8 cellular contexts compared by ENCODE assay signal in the genomic region with DNA sequence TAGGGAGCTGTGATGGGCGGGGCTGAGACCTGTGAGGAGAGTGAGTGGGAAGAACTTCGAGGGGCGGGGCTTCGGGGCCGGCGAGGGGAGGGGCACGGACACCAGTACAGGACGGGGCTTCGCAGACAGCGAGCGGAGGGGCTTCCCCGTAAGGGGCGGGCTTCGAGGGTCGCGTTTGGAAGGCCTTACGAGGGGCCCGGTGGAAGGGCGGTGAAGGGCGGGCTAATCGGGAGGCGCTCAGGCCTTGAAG. TPM values are rescaled to one million over a fixed set of nuclear protein-coding genes. Genes with fewer than 3 reads are reported as not detected.
A peak's percentile ranks its signal among the peaks of the same experiment; 100 is the strongest.
DNase-seq lines count a peak whose midpoint lies in the region; TF ChIP-seq lines count a peak whose summit lies in the region.

No MANE protein-coding gene starts in this region.

- no peak overlapping the region for H3K27ac ChIP-seq in H9 (ENCODE audit: insufficient read length, low read depth, low read length)
- H3K27ac ChIP-seq in ovary = peak overlapping the region; percentile 84 to 98
- H3K27ac ChIP-seq in thyroid gland = peak overlapping the region; percentile 97 to 98 (median 98)

- TF ChIP-seq CTCF in H9 (conservative IDR thresholded peaks at IDR 0.05) (no peak), ovary (IDR thresholded peaks at IDR 0.05) (no peak), thyroid gland (IDR thresholded peaks at IDR 0.05) (no peak)

- no peaks in the 10 kb centered on the region for H3K79me2 ChIP-seq in H9 (ENCODE audit: insufficient read depth, low read length)

- DNase-seq in DMS153 (lab: John Stamatoyannopoulos, UW) (peak; percentile 95), H9 (peak; percentile 100), MV-4-11 (lab: John Stamatoyannopoulos, UW) (peak; percentile 97), SK-MEL-5 (ENCODE audit: low read depth, low spot score) (peak; percentile 96), germinal center (ENCODE audit: low spot score) (peak; percentile 98), ovary (peak; percentile 99), thyroid gland (peak; percentile 99)
- DNase-seq in activated naive CD4-positive, alpha-beta T cell treated with anti-CD3 and anti-CD28 coated beads for 36 hours = peak; percentile 99

- H2AK5ac ChIP-seq in H9 (ENCODE audit: insufficient read length, low read length) = no peak overlapping the region

- H3K4me3 ChIP-seq in ovary (peak overlapping the region; percentile 54), thyroid gland (replicated peaks in 1 of 3) (peak overlapping the region in 2 of 3 donors; percentile 24 to 36)

- no peaks in the 10 kb centered on the region for H4K20me1 ChIP-seq in H9 (ENCODE audit: control insufficient read depth, insufficient read depth, insufficient read length)

- H3K4me1 Mint-ChIP-seq in H9 = peaks cover 40 to 57% of the 10 kb centered on the region in 2 experiments
- peaks cover 52% of the 10 kb centered on the region for H3K4me1 Mint-ChIP-seq in activated naive CD4-positive, alpha-beta T cell treated with anti-CD3 and anti-CD28 coated beads for 36 hours (ENCODE audit: low read depth)

- intact Hi-C loops in activated naive CD4-positive, alpha-beta T cell treated with anti-CD3 and anti-CD28 coated beads for 36 hours (cut with micrococcal nuclease) = loop anchor here (1.0 to 10.0 kb wide), 8 partner anchors 12 to 804 kb away; partner anchors contain the start of genes BICRA, CYTH2, KDELR1 and NAPA
- intact Hi-C loops in ovary (cut with DNase I) = loop anchor here in 2 of 4 donors (10.0 kb wide), 2 partner anchors 144 to 294 kb away; partner anchors contain the start of genes CYTH2 (in 1 of the 2), FAM83E (in 1 of the 2), RPL18 (in 1 of the 2) and SPHK2 (in 1 of the 2)
- intact Hi-C loops in thyroid gland (cut with DNase I) = no loop called here

- H3K27ac Mint-ChIP-seq in H9 = peak overlapping the region; percentile 98 to 99 (median 98)
- peak overlapping the region; percentile 99 for H3K27ac Mint-ChIP-seq in activated naive CD4-positive, alpha-beta T cell treated with anti-CD3 and anti-CD28 coated beads for 36 hours

- TF ChIP-seq POLR2A in ovary (IDR thresholded peaks at IDR 0.05) (peak; percentile 62), thyroid gland (IDR thresholded peaks at IDR 0.05) (no peak)

- H4K8ac ChIP-seq in H9 (replicated peaks; ENCODE audit: insufficient read length, low read depth, low read length) = no peak overlapping the region

- no peak overlapping the region for H2AFZ ChIP-seq in H9 (ENCODE audit: low read length)

- H3K4ac ChIP-seq in H9 (ENCODE audit: low read depth, low read length) = no peak overlapping the region

- H2BK120ac ChIP-seq in H9 (ENCODE audit: low read depth, low read length, poor library complexity, severe bottlenecking) = no peak overlapping the region

- WGBS in H9 (ENCODE audit: extremely low coverage, insufficient read length, low lambda C conversion rate) = no CpG with 5 or more reads among the region's 22 CpGs
- 1 to 2% (median 1%) methylated on average over 21 to 22 of the region's 22 CpGs for WGBS in ovary, 3 donors
- 2 to 4% methylated on average over 15 to 16 of the region's 22 CpGs for WGBS in thyroid gland, 2 donors

- peak overlapping the region; percentile 81 to 91 for H3K4me3 Mint-ChIP-seq in H9
- H3K4me3 Mint-ChIP-seq in activated naive CD4-positive, alpha-beta T cell treated with anti-CD3 and anti-CD28 coated beads for 36 hours = peak overlapping the region; percentile 92

- peak overlapping the region; percentile 53 for H3K4me2 ChIP-seq in H9 (ENCODE audit: insufficient read depth, insufficient read length, low read length)

- no peaks in the 10 kb centered on the region for H3K9me3 Mint-ChIP-seq in H9
- H3K9me3 Mint-ChIP-seq in activated naive CD4-positive, alpha-beta T cell treated with anti-CD3 and anti-CD28 coated beads for 36 hours = no peaks in the 10 kb centered on the region

- H3K36me3 Mint-ChIP-seq in H9 (ENCODE audit: insufficient read depth in 1 of 3, low read depth in 3 of 3) = no peaks in the 10 kb centered on the region; a peak in 1 of 7 replicates
- peaks cover 3% of the 10 kb centered on the region for H3K36me3 Mint-ChIP-seq in activated naive CD4-positive, alpha-beta T cell treated with anti-CD3 and anti-CD28 coated beads for 36 hours (ENCODE audit: low read depth)

- peaks cover 16% of the 10 kb centered on the region for H3K27me3 Mint-ChIP-seq in H9 (ENCODE audit: low read depth)
- H3K27me3 Mint-ChIP-seq in activated naive CD4-positive, alpha-beta T cell treated with anti-CD3 and anti-CD28 coated beads for 36 hours (ENCODE audit: low read depth) = no peaks in the 10 kb centered on the region

- H3K4me1 ChIP-seq in H9 (ENCODE audit: insufficient read depth, low read length) (no peaks in the 10 kb centered on the region), ovary (ENCODE audit: insufficient read depth) (peaks cover 11% of the 10 kb centered on the region), thyroid gland (peaks cover 30 to 55% of the 10 kb centered on the region in 2 donors)

- no peak overlapping the region for H2BK15ac ChIP-seq in H9 (ENCODE audit: low read depth, low read length)

- H3K9me3 ChIP-seq in H9 (ENCODE audit: control insufficient read depth, low read depth, low read length) (no peaks in the 10 kb centered on the region), ovary (no peaks in the 10 kb centered on the region), thyroid gland (no peaks in the 10 kb centered on the region)

- H3K36me3 ChIP-seq in ovary (no peaks in the 10 kb centered on the region), thyroid gland (no peaks in the 10 kb centered on the region)

- CTCF ChIA-PET in activated naive CD4-positive, alpha-beta T cell treated with anti-CD3 and anti-CD28 coated beads for 36 hours (lab: Charles Lee) = interaction anchor here (0.6 to 10.3 kb wide), 8 partner anchors 10 to 263 kb away, joined by 3 to 131 read pairs (median 4); partner anchors contain the start of genes SYNGR4 and TMEM143

- no peak overlapping the region for H2BK12ac ChIP-seq in H9 (ENCODE audit: insufficient read length, low read depth, low read length)

- peak overlapping the region; percentile 68 for H3K9ac ChIP-seq in H9 (ENCODE audit: extremely low read depth, insufficient read length, low read length)

- TF ChIP-seq EP300 in ovary (IDR thresholded peaks at IDR 0.05) = no peak

- no peak overlapping the region for H3T11ph ChIP-seq in H9 (ENCODE audit: low read length)

- H2BK20ac ChIP-seq in H9 (ENCODE audit: low read depth, low read length, poor library complexity, severe bottlenecking) = no peak overlapping the region

- H3K56ac ChIP-seq in H9 (ENCODE audit: insufficient read length, low read depth, low read length) = no peak overlapping the region

- in situ Hi-C loops in SK-MEL-5 (cut with HindIII; ENCODE audit: low pct_unique_long_range_greater_than_20kb, low sequenced_read_pairs) = no loop called here

- no peak overlapping the region for H2BK5ac ChIP-seq in H9 (ENCODE audit: insufficient read length, low read length)

- peak overlapping the region; percentile 90 for H3K14ac ChIP-seq in H9 (ENCODE audit: insufficient read depth, low read length)

- H4K5ac ChIP-seq in H9 (ENCODE audit: insufficient read length, low read depth, low read length) = no peak overlapping the region

- no peak overlapping the region for H3K23ac ChIP-seq in H9 (ENCODE audit: insufficient read length, low read depth, low read length)

- no peak overlapping the region for H4K91ac ChIP-seq in H9 (ENCODE audit: insufficient read length, low read depth, low read length)

- peak overlapping the region; percentile 78 for H3K18ac ChIP-seq in H9 (ENCODE audit: insufficient read length, low read depth, low read length)

- no peaks in the 10 kb centered on the region for H3K79me1 ChIP-seq in H9 (ENCODE audit: insufficient read depth, low read depth, low read length, poor library complexity, severe bottlenecking)

- no peaks in the 10 kb centered on the region for H3K27me3 ChIP-seq in H9 (ENCODE audit: insufficient read depth, low read length)
- no peaks in the 10 kb centered on the region for H3K27me3 ChIP-seq in ovary
- H3K27me3 ChIP-seq in thyroid gland = no peaks in the 10 kb centered on the region

- peaks cover 11% of the 10 kb centered on the region for H3K23me2 ChIP-seq in H9 (ENCODE audit: insufficient read length, low read depth, low read length, poor library complexity, severe bottlenecking)

RNA-seq across cellular contexts. Expression of gene EMP3, which starts 4.1 kb away (rescaled TPM):
- total RNA-seq in H9 (2021) = 9.6 and 13.2 TPM in 2 replicates
- total RNA-seq in SK-MEL-5 (2014; rRNA removed; shearing (Covaris generic)) = 184 and 193 TPM in 2 replicates
- polyA plus RNA-seq in SK-MEL-5 (2015; cell fraction: cytosol; rRNA removed) = 204 and 255 TPM in 2 replicates
- polyA plus RNA-seq in SK-MEL-5 (2015; cell fraction: nucleus; rRNA removed) = 51.4 and 117 TPM in 2 replicates
- 100 to 1,000 TPM; 110 to 113 TPM for total RNA-seq in activated naive CD4-positive, alpha-beta T cell treated with anti-CD3 and anti-CD28 coated beads for 36 hours
- total RNA-seq in ovary = 100 to 1,000 TPM in 5 of 7 donors, 10 to 100 TPM in 2; 23.2 to 148 (median 120) TPM
- 100 to 1,000 TPM in 1 of 2 donors, 10 to 100 TPM in 1; 92.5 to 163 TPM for polyA plus RNA-seq in ovary
- total RNA-seq in thyroid gland = 10 to 100 TPM; 14.0 to 19.3 (median 14.9) TPM

RNA-seq across cellular contexts. Expression of gene TMEM143, which starts 42.4 kb away (rescaled TPM):
- 15.2 and 16.0 TPM in 2 replicates for total RNA-seq in H9 (2021)
- 2.4 and 4.4 TPM in 2 replicates for total RNA-seq in SK-MEL-5 (2014; rRNA removed; shearing (Covaris generic))
- polyA plus RNA-seq in SK-MEL-5 (2015; cell fraction: cytosol; rRNA removed) = 5.3 and 8.7 TPM in 2 replicates
- polyA plus RNA-seq in SK-MEL-5 (2015; cell fraction: nucleus; rRNA removed) = 15.2 and 25.3 TPM in 2 replicates
- total RNA-seq in activated naive CD4-positive, alpha-beta T cell treated with anti-CD3 and anti-CD28 coated beads for 36 hours = 10 to 100 TPM; 23.9 to 24.1 TPM
- total RNA-seq in ovary = 1 to 10 TPM; 3.3 to 9.7 (median 7.7) TPM
- polyA plus RNA-seq in ovary = 1 to 10 TPM; 4.1 to 6.0 TPM
- total RNA-seq in thyroid gland = 10 to 100 TPM in 1 of 4 donors, 1 to 10 TPM in 3; 6.3 to 12.6 (median 9.2) TPM

RNA-seq across cellular contexts. Expression of gene SYNGR4, which starts 42.9 kb away (rescaled TPM):
- 0.31 TPM in 1 of 2 replicates, not detected in the other for total RNA-seq in H9 (2021)
- total RNA-seq in SK-MEL-5 (2014; rRNA removed; shearing (Covaris generic)) = not detected in 2 replicates
- 0.70 TPM in 1 of 2 replicates, not detected in the other for polyA plus RNA-seq in SK-MEL-5 (2015; cell fraction: cytosol; rRNA removed)
- not detected in 2 replicates for polyA plus RNA-seq in SK-MEL-5 (2015; cell fraction: nucleus; rRNA removed)
- total RNA-seq in activated naive CD4-positive, alpha-beta T cell treated with anti-CD3 and anti-CD28 coated beads for 36 hours = under 1 TPM; 0.50 to 0.52 TPM
- not detected for total RNA-seq in ovary
- polyA plus RNA-seq in ovary = not detected
- not detected for total RNA-seq in thyroid gland

RNA-seq across cellular contexts. Expression of gene ZNF114, which starts 51.4 kb away (rescaled TPM):
- total RNA-seq in H9 (2021) (20.2 and 20.3 TPM in 2 replicates), ovary (under 1 TPM in 5 of 7 donors, not detected in 2; 0.20 to 0.71 (median 0.67) TPM), thyroid gland (10 to 100 TPM in 1 of 4 donors, 1 to 10 TPM in 3; 5.3 to 11.7 (median 6.1) TPM)
- 26.5 and 29.8 TPM in 2 replicates for total RNA-seq in SK-MEL-5 (2014; rRNA removed; shearing (Covaris generic))
- 22.8 and 28.9 TPM in 2 replicates for polyA plus RNA-seq in SK-MEL-5 (2015; cell fraction: cytosol; rRNA removed)
- polyA plus RNA-seq in SK-MEL-5 (2015; cell fraction: nucleus; rRNA removed) = 16.6 and 19.7 TPM in 2 replicates
- not detected for total RNA-seq in activated naive CD4-positive, alpha-beta T cell treated with anti-CD3 and anti-CD28 coated beads for 36 hours
- polyA plus RNA-seq in ovary = 1 to 10 TPM in 1 of 2 donors, under 1 TPM in 1; 0.19 to 1.1 TPM
